Comparison of ENCODE assay signal across 23 cellular contexts in genomic region chr21:32909393-32909792, GRCh38.
"Had no signal": no experiment of that assay in that cellular context is flagged by ENCODE, and none has a peak within 500 bp of the region (broad histone marks: within the 10 kb centered on the region; RNA-seq: fewer than 3 reads in every experiment).

No MANE protein-coding gene starts in this region.

- H3K36me3 ChIP-seq: heart left ventricle, prostate gland, right lobe of liver, suprapubic skin, thyroid gland had no signal

- DNase-seq: dorsolateral prefrontal cortex; effector CD8-positive, alpha-beta T cell; heart left ventricle; hippocampal formation; left colon; left ventricle myocardium superior; mesenchymal stem cell; naive B cell; occipital lobe; retina; right lobe of liver; stimulated activated CD4-positive, alpha-beta T cell treated with anti-CD3 and anti-CD28 coated beads, Interleukin-4, amount 100 ng/mL, for 1 hour; stimulated activated CD8-positive, alpha-beta memory T cell treated with anti-CD3 and anti-CD28 coated beads, Interleukin-4, amount 100 ng/mL, for 48 hours; stimulated activated naive CD8-positive, alpha-beta T cell treated with anti-CD3 and anti-CD28 coated beads, Interleukin-15, Interleukin-2, amounts not matched to agents 100 U/mL and 50 U/mL, for 24 hours; thyroid gland had no signal

- H3K27ac ChIP-seq: dorsolateral prefrontal cortex, heart left ventricle, parathyroid adenoma, prostate gland, right lobe of liver, suprapubic skin, thyroid gland had no signal

- ATAC-seq: esophagus mucosa; heart left ventricle; left colon; left ventricle myocardium superior; right lobe of liver; stimulated activated effector memory CD8-positive, alpha-beta T cell treated with anti-CD3 and anti-CD28 coated beads, Interleukin-12 subunit alpha, Interleukin-12 subunit beta, amount 100 ng/mL, for 72 hours; stimulated activated naive CD8-positive, alpha-beta T cell treated with anti-CD3 and anti-CD28 coated beads, Interleukin-15, Interleukin-2, amounts not matched to agents 100 U/mL and 50 U/mL, for 24 hours had no signal

- H3K27me3 ChIP-seq: dorsolateral prefrontal cortex, right lobe of liver, suprapubic skin, thyroid gland had no signal

- H3K9me3 ChIP-seq: heart left ventricle, prostate gland, right lobe of liver, suprapubic skin, thyroid gland had no signal

- FAIRE-seq: frontal cortex, urothelium cell line had no signal

- H3K4me3 ChIP-seq: dorsolateral prefrontal cortex, heart left ventricle, lung, prostate gland, right lobe of liver, suprapubic skin, thyroid gland had no signal

- H3K79me2 ChIP-seq: parathyroid adenoma had no signal

- H3K4me1 ChIP-seq: heart left ventricle, parathyroid adenoma, prostate gland, right lobe of liver, suprapubic skin, thyroid gland had no signal

- H2AFZ ChIP-seq: parathyroid adenoma had no signal

- H3K9ac ChIP-seq: parathyroid adenoma had no signal
